ENCODE assay signal across 7 cellular contexts in genomic region chr3:152269423-152270144, GRCh38. TPM values are rescaled to one million over a fixed set of nuclear protein-coding genes. Genes with fewer than 3 reads are reported as not detected.
DNase-seq lines count a peak whose midpoint lies in the region; TF ChIP-seq lines count a peak whose summit lies in the region.

No MANE protein-coding gene starts in this region.

- H3K4me3 Mint-ChIP-seq in HFFc6: peak overlapping the region; percentile 90
- peak overlapping the region; percentile 92 for H3K4me3 Mint-ChIP-seq in T-helper 1 cell treated with Interleukin-12 subunit alpha and Interleukin-12 subunit beta and Interleukin-4 antibody, amounts not matched to agents 30 μg/mL and 1 μg/mL, for 36 hours

- H3K9me3 ChIP-seq in liver (ENCODE audit: control insufficient read depth in 4 of 4, low read length in 3 of 4) (no peaks in the 10 kb centered on the region), stomach (no peaks in the 10 kb centered on the region)

- under 1% methylated on average over 26 of the region's 26 CpGs for WGBS in liver
- 0 to 1% (median 0%) methylated on average over 20 to 26 of the region's 26 CpGs for WGBS in stomach, 5 donors

- no peak for TF ChIP-seq CTCF in GM12864 (IDR thresholded peaks at IDR 0.05; ENCODE audit: low read depth, low read length, missing control alignments)
- no peak for TF ChIP-seq CTCF in HFFc6 (IDR thresholded peaks at IDR 0.05)
- no peak for TF ChIP-seq CTCF in liver (IDR thresholded peaks at IDR 0.05; ENCODE audit: low read depth, low read length, missing input control)
- TF ChIP-seq CTCF in stomach (IDR thresholded peaks at IDR 0.05): no peak

- peaks cover 29% of the 10 kb centered on the region for H3K36me3 Mint-ChIP-seq in HFFc6 (ENCODE audit: low read depth)
- peaks cover 30% of the 10 kb centered on the region for H3K36me3 Mint-ChIP-seq in T-helper 1 cell treated with Interleukin-12 subunit alpha and Interleukin-12 subunit beta and Interleukin-4 antibody, amounts not matched to agents 30 μg/mL and 1 μg/mL, for 36 hours (ENCODE audit: low read depth)

- TF ChIP-seq RAD21 in liver (IDR thresholded peaks at IDR 0.05): no peak

- intact Hi-C loops in stomach (cut with DNase I; ENCODE audit: low total_unique reads): no loop called here

- peak overlapping the region; percentile 97 to 99 for H3K9ac ChIP-seq in liver (ENCODE audit: low read depth in 1 of 2, low read length in 2 of 2)

- H3K4me3 ChIP-seq in GM12864 (ENCODE audit: low read depth, low read length) (peak overlapping the region; percentile 89), liver (ENCODE audit: low read depth in 1 of 3, low read length in 3 of 3) (peak overlapping the region; percentile 82 to 93 (median 88)), stomach (peak overlapping the region; percentile 67 to 79 (median 74))

- H3K27ac ChIP-seq in liver (ENCODE audit: low read depth in 1 of 2, low read length in 2 of 2): peak overlapping the region; percentile 98 to 99
- peak overlapping the region; percentile 96 to 99 (median 98) for H3K27ac ChIP-seq in stomach

- no peaks in the 10 kb centered on the region for H3K9me3 Mint-ChIP-seq in HFFc6
- H3K9me3 Mint-ChIP-seq in T-helper 1 cell treated with Interleukin-12 subunit alpha and Interleukin-12 subunit beta and Interleukin-4 antibody, amounts not matched to agents 30 μg/mL and 1 μg/mL, for 36 hours: no peaks in the 10 kb centered on the region

- TF ChIP-seq EP300 in stomach (IDR thresholded peaks at IDR 0.05): no peak

- DNase-seq in GM12864 (ENCODE audit: low read depth) (no peak), HFFc6 (peak; percentile 93), NCI-H1105 (lab: John Stamatoyannopoulos, UW) (peak; percentile 84), dedifferentiated amniotic fluid mesenchymal stem cell (ENCODE audit: extremely low spot score) (peak; percentile 80), stomach (peak; percentile 28)

- H3K36me3 ChIP-seq in liver (ENCODE audit: control insufficient read depth in 4 of 4, insufficient read depth in 3 of 4, low read depth in 1 of 4, low read length in 3 of 4): no peaks in the 10 kb centered on the region
- H3K36me3 ChIP-seq in stomach: no peaks in the 10 kb centered on the region

- no peaks in the 10 kb centered on the region for H3K27me3 ChIP-seq in liver (ENCODE audit: control insufficient read depth in 4 of 4, insufficient read depth in 4 of 4, low read length in 3 of 4)
- no peaks in the 10 kb centered on the region for H3K27me3 ChIP-seq in stomach

- H3K27me3 Mint-ChIP-seq in HFFc6 (ENCODE audit: insufficient read depth): peaks cover 3% of the 10 kb centered on the region
- no peaks in the 10 kb centered on the region for H3K27me3 Mint-ChIP-seq in T-helper 1 cell treated with Interleukin-12 subunit alpha and Interleukin-12 subunit beta and Interleukin-4 antibody, amounts not matched to agents 30 μg/mL and 1 μg/mL, for 36 hours (ENCODE audit: low read depth)

- H3K4me1 ChIP-seq in liver (ENCODE audit: control insufficient read depth in 4 of 4, insufficient read depth in 4 of 4, low read length in 3 of 4): peaks cover 0 to 18% (median 15%) of the 10 kb centered on the region in 4 donors
- H3K4me1 ChIP-seq in stomach: peaks cover 26 to 75% (median 49%) of the 10 kb centered on the region in 4 donors

- H3K4me1 Mint-ChIP-seq in HFFc6 (ENCODE audit: low read depth): peaks cover 68% of the 10 kb centered on the region
- peaks cover 52% of the 10 kb centered on the region for H3K4me1 Mint-ChIP-seq in T-helper 1 cell treated with Interleukin-12 subunit alpha and Interleukin-12 subunit beta and Interleukin-4 antibody, amounts not matched to agents 30 μg/mL and 1 μg/mL, for 36 hours (ENCODE audit: low read depth)

- no peak for TF ChIP-seq POLR2A in stomach (IDR thresholded peaks at IDR 0.05)

- H3K27ac Mint-ChIP-seq in HFFc6: peak overlapping the region; percentile 98
- peak overlapping the region; percentile 82 for H3K27ac Mint-ChIP-seq in T-helper 1 cell treated with Interleukin-12 subunit alpha and Interleukin-12 subunit beta and Interleukin-4 antibody, amounts not matched to agents 30 μg/mL and 1 μg/mL, for 36 hours

TF ChIP-seq in liver, 16 proteins besides CTCF, POLR2A, EP300 and RAD21:
- peak; percentile 81 for TF ChIP-seq YY1 (IDR thresholded peaks at IDR 0.05)
- TF ChIP-seq RXRA (IDR thresholded peaks at IDR 0.05): no peak
- no peak for TF ChIP-seq HNF4G (IDR thresholded peaks at IDR 0.05)
- TF ChIP-seq, protein P1, sequence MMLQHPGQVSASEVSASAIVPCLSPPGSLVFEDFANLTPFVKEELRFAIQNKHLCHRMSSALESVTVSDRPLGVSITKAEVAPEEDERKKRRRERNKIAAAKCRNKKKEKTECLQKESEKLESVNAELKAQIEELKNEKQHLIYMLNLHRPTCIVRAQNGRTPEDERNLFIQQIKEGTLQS (IDR thresholded peaks at IDR 0.05): no peak
- no peak for TF ChIP-seq EGR1 (IDR thresholded peaks at IDR 0.05; ENCODE audit: low read depth in 2 of 2)
- no peak for TF ChIP-seq MAX (IDR thresholded peaks at IDR 0.05)
- peak; percentile 11 for TF ChIP-seq TAF1 (conservative IDR thresholded peaks at IDR 0.05)
- no peak for TF ChIP-seq NR2F2 (IDR thresholded peaks at IDR 0.05)
- TF ChIP-seq FOXA2 (IDR thresholded peaks at IDR 0.05): no peak
- TF ChIP-seq HNF4A (conservative IDR thresholded peaks at IDR 0.05): no peak
- no peak for TF ChIP-seq FOXA1 (IDR thresholded peaks at IDR 0.05)
- TF ChIP-seq ZBTB33 (IDR thresholded peaks at IDR 0.05): no peak
- no peak for TF ChIP-seq GABPA (IDR thresholded peaks at IDR 0.05 in 1 of 2, conservative IDR thresholded peaks at IDR 0.05 in 1 of 2)
- no peak for TF ChIP-seq JUND (IDR thresholded peaks at IDR 0.05)
- TF ChIP-seq SP1 (IDR thresholded peaks at IDR 0.05): peak; percentile 23
- TF ChIP-seq, protein P2, sequence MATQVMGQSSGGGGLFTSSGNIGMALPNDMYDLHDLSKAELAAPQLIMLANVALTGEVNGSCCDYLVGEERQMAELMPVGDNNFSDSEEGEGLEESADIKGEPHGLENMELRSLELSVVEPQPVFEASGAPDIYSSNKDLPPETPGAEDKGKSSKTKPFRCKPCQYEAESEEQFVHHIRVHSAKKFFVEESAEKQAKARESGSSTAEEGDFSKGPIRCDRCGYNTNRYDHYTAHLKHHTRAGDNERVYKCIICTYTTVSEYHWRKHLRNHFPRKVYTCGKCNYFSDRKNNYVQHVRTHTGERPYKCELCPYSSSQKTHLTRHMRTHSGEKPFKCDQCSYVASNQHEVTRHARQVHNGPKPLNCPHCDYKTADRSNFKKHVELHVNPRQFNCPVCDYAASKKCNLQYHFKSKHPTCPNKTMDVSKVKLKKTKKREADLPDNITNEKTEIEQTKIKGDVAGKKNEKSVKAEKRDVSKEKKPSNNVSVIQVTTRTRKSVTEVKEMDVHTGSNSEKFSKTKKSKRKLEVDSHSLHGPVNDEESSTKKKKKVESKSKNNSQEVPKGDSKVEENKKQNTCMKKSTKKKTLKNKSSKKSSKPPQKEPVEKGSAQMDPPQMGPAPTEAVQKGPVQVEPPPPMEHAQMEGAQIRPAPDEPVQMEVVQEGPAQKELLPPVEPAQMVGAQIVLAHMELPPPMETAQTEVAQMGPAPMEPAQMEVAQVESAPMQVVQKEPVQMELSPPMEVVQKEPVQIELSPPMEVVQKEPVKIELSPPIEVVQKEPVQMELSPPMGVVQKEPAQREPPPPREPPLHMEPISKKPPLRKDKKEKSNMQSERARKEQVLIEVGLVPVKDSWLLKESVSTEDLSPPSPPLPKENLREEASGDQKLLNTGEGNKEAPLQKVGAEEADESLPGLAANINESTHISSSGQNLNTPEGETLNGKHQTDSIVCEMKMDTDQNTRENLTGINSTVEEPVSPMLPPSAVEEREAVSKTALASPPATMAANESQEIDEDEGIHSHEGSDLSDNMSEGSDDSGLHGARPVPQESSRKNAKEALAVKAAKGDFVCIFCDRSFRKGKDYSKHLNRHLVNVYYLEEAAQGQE (IDR thresholded peaks at IDR 0.05): peak; percentile 69

RNA-seq across cellular contexts. Expression of gene MBNL1, which starts 0.9 kb away (rescaled TPM):
- total RNA-seq in HFFc6 (2021; fragmentation: NEBNext Ultra II Directional; extraction: Animal tissue kit (Norgen Biotek cat#: 25700)): 100 to 1,000 TPM; 200 to 291 (median 244) TPM
- total RNA-seq in liver (100 to 1,000 TPM in 1 of 2 donors, 10 to 100 TPM in 1; 98.6 to 110 TPM), stomach (100 to 1,000 TPM in 4 of 5 donors, 10 to 100 TPM in 1; 95.0 to 379 (median 325) TPM)
- polyA plus RNA-seq in liver (10 to 100 TPM; 17.1 to 25.9 TPM), stomach (10 to 100 TPM; 25.7 to 39.3 (median 29.2) TPM)
